ENCODE assay signal across 8 cellular contexts in the genomic region with DNA sequence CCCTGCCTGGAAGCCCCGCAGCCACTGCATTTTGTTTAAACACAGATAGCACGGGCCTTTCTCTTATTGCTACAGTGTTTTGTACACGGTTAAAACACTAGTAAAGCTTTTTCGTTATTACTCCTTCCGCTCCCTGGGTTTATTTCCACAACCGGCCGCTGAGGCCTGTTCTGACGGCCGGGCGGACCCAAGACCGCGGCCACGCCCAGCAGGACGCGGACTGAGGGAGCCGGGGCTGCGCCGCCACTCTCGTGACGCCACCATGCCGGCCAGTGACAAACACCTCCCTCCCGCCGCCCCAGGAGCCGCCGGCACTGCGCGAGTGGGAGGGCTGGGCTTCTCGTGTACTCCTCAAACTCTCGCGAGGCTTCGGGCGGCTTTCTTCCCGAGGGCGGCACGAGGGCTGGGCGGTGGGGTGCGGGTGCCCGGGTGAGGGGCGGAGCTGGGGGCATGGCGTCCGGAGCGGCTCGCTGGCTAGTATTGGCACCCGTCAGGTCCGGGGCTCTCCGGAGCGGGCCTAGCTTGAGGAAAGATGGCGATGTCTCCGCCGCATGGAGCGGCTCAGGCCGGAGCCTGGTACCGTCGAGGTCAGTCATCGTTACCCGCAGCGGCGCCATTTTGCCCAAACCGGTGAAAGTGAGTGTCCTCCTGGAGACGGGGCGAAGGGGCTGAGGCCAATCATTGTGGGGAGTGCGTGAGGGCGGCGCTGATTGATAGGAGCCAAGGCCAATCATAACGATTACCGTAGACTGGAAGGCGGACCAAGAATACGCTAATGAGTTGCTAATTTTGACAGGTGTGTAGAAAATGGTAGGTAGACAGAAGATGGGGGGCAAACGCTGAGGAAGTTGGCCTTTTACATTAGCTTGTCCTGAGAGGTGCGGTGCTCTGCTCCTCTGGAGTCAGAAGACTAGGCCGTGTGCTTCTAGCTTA. TPM values are rescaled to one million over a fixed set of nuclear protein-coding genes. Genes with fewer than 3 reads are reported as not detected.
A peak's percentile ranks its signal among the peaks of the same experiment; 100 is the strongest.
DNase-seq lines count a peak whose midpoint lies in the region; ATAC-seq and TF ChIP-seq lines count a peak whose summit lies in the region.

A gene with protein sequence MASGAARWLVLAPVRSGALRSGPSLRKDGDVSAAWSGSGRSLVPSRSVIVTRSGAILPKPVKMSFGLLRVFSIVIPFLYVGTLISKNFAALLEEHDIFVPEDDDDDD (plus strand): TSS at position 382 of the 933 bp plus-strand sequence. CDS start 69 bp downstream, at position 451.

- H3K36me3 Mint-ChIP-seq in activated T-helper 2 cell treated with anti-CD3 and anti-CD28 coated beads, Interferon-gamma antibody, Interleukin-2, Interleukin-4, amounts not matched to agents 10 μg/mL and 5 μg/mL and 100 μg/mL, durations not matched to agents 14 hours and 24 hours and 36 hours (ENCODE audit: low read depth): peaks cover 33% of the 10 kb centered on the region
- H3K36me3 Mint-ChIP-seq in naive thymus-derived CD8-positive, alpha-beta T cell: peaks cover 0 to 25% (median 7%) of the 10 kb centered on the region in 3 donors

- H3K27me3 ChIP-seq in RWPE2 (ENCODE audit: insufficient read depth, poor library complexity, severe bottlenecking): no peaks in the 10 kb centered on the region

- H3K9me3 Mint-ChIP-seq in activated T-helper 2 cell treated with anti-CD3 and anti-CD28 coated beads, Interferon-gamma antibody, Interleukin-2, Interleukin-4, amounts not matched to agents 10 μg/mL and 5 μg/mL and 100 μg/mL, durations not matched to agents 14 hours and 24 hours and 36 hours: no peaks in the 10 kb centered on the region
- no peaks in the 10 kb centered on the region for H3K9me3 Mint-ChIP-seq in naive thymus-derived CD8-positive, alpha-beta T cell

- peak within 1 kb of the TSS; percentile 93 for H3K27ac Mint-ChIP-seq in activated T-helper 2 cell treated with anti-CD3 and anti-CD28 coated beads, Interferon-gamma antibody, Interleukin-2, Interleukin-4, amounts not matched to agents 10 μg/mL and 5 μg/mL and 100 μg/mL, durations not matched to agents 14 hours and 24 hours and 36 hours
- H3K27ac Mint-ChIP-seq in naive thymus-derived CD8-positive, alpha-beta T cell: peak within 1 kb of the TSS; percentile 91 to 100 (median 99)

- H3K9me3 ChIP-seq in RWPE2 (ENCODE audit: severe bottlenecking): no peaks in the 10 kb centered on the region

- peak; percentile 94 for ATAC-seq in RWPE2 (ENCODE audit: low read depth)
- peak; percentile 92 to 93 for ATAC-seq in naive thymus-derived CD8-positive, alpha-beta T cell

- peaks cover 30% of the 10 kb centered on the region for H3K4me1 Mint-ChIP-seq in activated T-helper 2 cell treated with anti-CD3 and anti-CD28 coated beads, Interferon-gamma antibody, Interleukin-2, Interleukin-4, amounts not matched to agents 10 μg/mL and 5 μg/mL and 100 μg/mL, durations not matched to agents 14 hours and 24 hours and 36 hours (ENCODE audit: low read depth)
- H3K4me1 Mint-ChIP-seq in naive thymus-derived CD8-positive, alpha-beta T cell: peaks cover 19 to 55% (median 44%) of the 10 kb centered on the region in 4 donors

- TF ChIP-seq CTCF in RWPE2 (IDR thresholded peaks at IDR 0.05; ENCODE audit: poor library complexity, severe bottlenecking): no peak
- no peak for TF ChIP-seq CTCF in fibroblast of mammary gland (conservative IDR thresholded peaks at IDR 0.05; ENCODE audit: control insufficient read depth, insufficient read depth, low read depth, low read length)

- no peaks in the 10 kb centered on the region for H3K27me3 Mint-ChIP-seq in activated T-helper 2 cell treated with anti-CD3 and anti-CD28 coated beads, Interferon-gamma antibody, Interleukin-2, Interleukin-4, amounts not matched to agents 10 μg/mL and 5 μg/mL and 100 μg/mL, durations not matched to agents 14 hours and 24 hours and 36 hours (ENCODE audit: low read depth)
- H3K27me3 Mint-ChIP-seq in naive thymus-derived CD8-positive, alpha-beta T cell: no peaks in the 10 kb centered on the region

- DNase-seq in EH (ENCODE audit: low read depth): peak; percentile 99
- peak; percentile 96 for DNase-seq in H4 (ENCODE audit: low spot score)
- DNase-seq in LoVo (ENCODE audit: low spot score): peak; percentile 98
- peak; percentile 97 for DNase-seq in RWPE2 (ENCODE audit: low spot score)
- peak; percentile 97 for DNase-seq in activated T-helper 2 cell treated with anti-CD3 and anti-CD28 coated beads, Interferon-gamma antibody, Interleukin-2, Interleukin-4, amounts not matched to agents 10 μg/mL and 5 μg/mL and 100 μg/mL, durations not matched to agents 14 hours and 24 hours and 36 hours (ENCODE audit: low spot score)
- peak; percentile 97 for DNase-seq in fibroblast of mammary gland (ENCODE audit: low read depth)
- DNase-seq in naive thymus-derived CD8-positive, alpha-beta T cell: peak; percentile 96 to 100 (median 98)
- DNase-seq in stimulated activated naive CD4-positive, alpha-beta T cell (lab: John Stamatoyannopoulos, UW): peak; percentile 95 to 100 (median 98)

- peak within 1 kb of the TSS; percentile 97 for H3K4me3 Mint-ChIP-seq in activated T-helper 2 cell treated with anti-CD3 and anti-CD28 coated beads, Interferon-gamma antibody, Interleukin-2, Interleukin-4, amounts not matched to agents 10 μg/mL and 5 μg/mL and 100 μg/mL, durations not matched to agents 14 hours and 24 hours and 36 hours (ENCODE audit: low read depth)
- peak within 1 kb of the TSS; percentile 87 to 98 (median 95) for H3K4me3 Mint-ChIP-seq in naive thymus-derived CD8-positive, alpha-beta T cell

- peak within 1 kb of the TSS; percentile 75 for H3K4me3 ChIP-seq in RWPE2 (ENCODE audit: severe bottlenecking)
- peak within 1 kb of the TSS; percentile 86 for H3K4me3 ChIP-seq in fibroblast of mammary gland (ENCODE audit: control insufficient read depth, low read depth, low read length)

- H3K27ac ChIP-seq in RWPE2 (ENCODE audit: poor library complexity, severe bottlenecking): peak within 1 kb of the TSS; percentile 48

- H3K36me3 ChIP-seq in RWPE2 (ENCODE audit: low read depth): peaks cover 18% of the 10 kb centered on the region; the same call in 1 of the 2 replicates

- H3K4me1 ChIP-seq in RWPE2 (ENCODE audit: insufficient read depth, poor library complexity, severe bottlenecking): no peaks in the 10 kb centered on the region

- intact Hi-C loops in activated T-helper 2 cell treated with anti-CD3 and anti-CD28 coated beads, Interferon-gamma antibody, Interleukin-2, Interleukin-4, amounts not matched to agents 10 μg/mL and 5 μg/mL and 100 μg/mL, durations not matched to agents 14 hours and 24 hours and 36 hours (cut with micrococcal nuclease): loop anchor here (1.0 to 10.0 kb wide), 3 partner anchors 9 to 245 kb away; a partner anchor contains a TSS

- POLR2A ChIA-PET in naive thymus-derived CD8-positive, alpha-beta T cell (lab: Charles Lee): interaction anchor here (0.6 to 7.3 kb wide), 22 partner anchors 10 to 986 kb away, joined by 3 to 163 read pairs (median 5); a partner anchor contains a TSS

RNA-seq across cellular contexts. Expression of the gene that starts here (rescaled TPM):
- total RNA-seq in H4 (2014; rRNA removed; shearing (Covaris generic)): 4.0 and 7.1 TPM in 2 replicates
- total RNA-seq in activated T-helper 2 cell treated with anti-CD3 and anti-CD28 coated beads, Interferon-gamma antibody, Interleukin-2, Interleukin-4, amounts not matched to agents 10 μg/mL and 5 μg/mL and 100 μg/mL, durations not matched to agents 14 hours and 24 hours and 36 hours: 65.1 and 69.7 TPM in 2 replicates
- 10 to 100 TPM; 86.6 to 99.9 TPM for total RNA-seq in naive thymus-derived CD8-positive, alpha-beta T cell
- polyA plus RNA-seq in naive thymus-derived CD8-positive, alpha-beta T cell: 100 to 1,000 TPM; 152 to 294 (median 179) TPM

Comparison
In these comparisons a context has a peak if more than half of its experiments do, and no peak if none do; other contexts are left out.
1. Peak in every context shown above with its lines: DNase-seq, ATAC-seq, H3K4me3 ChIP-seq and H3K27ac ChIP-seq.